ENCODE assay signal across 1 cellular context in the genomic region with DNA sequence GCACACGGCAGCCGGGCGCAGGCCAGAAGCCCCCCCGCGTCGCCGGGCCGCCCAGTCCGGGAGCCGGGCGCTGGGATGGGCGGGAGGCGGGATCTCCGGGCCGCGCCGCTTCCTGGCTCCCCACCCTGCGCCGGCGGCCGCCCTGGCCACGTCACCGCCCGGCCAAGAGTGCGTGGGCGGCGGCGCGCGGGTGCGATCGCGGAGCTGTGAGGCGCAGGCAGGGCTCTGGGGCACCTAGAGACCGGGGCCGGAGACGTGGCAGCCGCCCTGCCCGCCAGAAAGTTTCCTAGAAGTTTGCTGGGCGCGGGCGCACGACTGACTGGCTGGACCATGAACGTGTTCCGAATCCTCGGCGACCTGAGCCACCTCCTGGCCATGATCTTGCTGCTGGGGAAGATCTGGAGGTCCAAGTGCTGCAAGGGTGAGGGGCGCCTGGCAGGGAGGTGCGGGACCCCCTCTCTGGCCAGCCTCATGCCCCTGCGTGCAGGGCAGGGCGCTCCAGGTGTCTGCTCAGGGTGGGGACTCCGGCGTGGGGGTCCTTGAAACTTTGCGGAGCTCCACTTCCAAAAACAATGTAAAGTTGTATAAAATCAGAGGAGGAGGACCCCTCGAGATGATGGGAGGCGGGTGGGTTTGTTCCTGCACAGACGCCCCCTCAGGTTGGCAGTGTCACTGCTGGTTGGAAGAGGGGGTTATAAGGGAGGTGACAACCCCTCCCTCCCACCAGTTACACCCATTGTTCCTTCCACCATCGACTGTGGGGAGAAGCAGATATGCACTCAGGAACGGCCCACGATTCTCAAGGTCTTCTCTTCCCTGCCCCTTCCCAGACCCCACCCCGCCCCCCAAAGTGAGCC.
A peak's percentile ranks its signal among the peaks of the same experiment; 100 is the strongest.
TF ChIP-seq lines count a peak whose summit lies in the region.

A gene (plus strand): TSS at position 193 of the 857 bp plus-strand sequence. CDS start 138 bp downstream, at position 331.

TF ChIP-seq in K562, 482 proteins besides CTCF, POLR2A, EP300 and RAD21 (continued from another document):
- TF ChIP-seq, protein P1, sequence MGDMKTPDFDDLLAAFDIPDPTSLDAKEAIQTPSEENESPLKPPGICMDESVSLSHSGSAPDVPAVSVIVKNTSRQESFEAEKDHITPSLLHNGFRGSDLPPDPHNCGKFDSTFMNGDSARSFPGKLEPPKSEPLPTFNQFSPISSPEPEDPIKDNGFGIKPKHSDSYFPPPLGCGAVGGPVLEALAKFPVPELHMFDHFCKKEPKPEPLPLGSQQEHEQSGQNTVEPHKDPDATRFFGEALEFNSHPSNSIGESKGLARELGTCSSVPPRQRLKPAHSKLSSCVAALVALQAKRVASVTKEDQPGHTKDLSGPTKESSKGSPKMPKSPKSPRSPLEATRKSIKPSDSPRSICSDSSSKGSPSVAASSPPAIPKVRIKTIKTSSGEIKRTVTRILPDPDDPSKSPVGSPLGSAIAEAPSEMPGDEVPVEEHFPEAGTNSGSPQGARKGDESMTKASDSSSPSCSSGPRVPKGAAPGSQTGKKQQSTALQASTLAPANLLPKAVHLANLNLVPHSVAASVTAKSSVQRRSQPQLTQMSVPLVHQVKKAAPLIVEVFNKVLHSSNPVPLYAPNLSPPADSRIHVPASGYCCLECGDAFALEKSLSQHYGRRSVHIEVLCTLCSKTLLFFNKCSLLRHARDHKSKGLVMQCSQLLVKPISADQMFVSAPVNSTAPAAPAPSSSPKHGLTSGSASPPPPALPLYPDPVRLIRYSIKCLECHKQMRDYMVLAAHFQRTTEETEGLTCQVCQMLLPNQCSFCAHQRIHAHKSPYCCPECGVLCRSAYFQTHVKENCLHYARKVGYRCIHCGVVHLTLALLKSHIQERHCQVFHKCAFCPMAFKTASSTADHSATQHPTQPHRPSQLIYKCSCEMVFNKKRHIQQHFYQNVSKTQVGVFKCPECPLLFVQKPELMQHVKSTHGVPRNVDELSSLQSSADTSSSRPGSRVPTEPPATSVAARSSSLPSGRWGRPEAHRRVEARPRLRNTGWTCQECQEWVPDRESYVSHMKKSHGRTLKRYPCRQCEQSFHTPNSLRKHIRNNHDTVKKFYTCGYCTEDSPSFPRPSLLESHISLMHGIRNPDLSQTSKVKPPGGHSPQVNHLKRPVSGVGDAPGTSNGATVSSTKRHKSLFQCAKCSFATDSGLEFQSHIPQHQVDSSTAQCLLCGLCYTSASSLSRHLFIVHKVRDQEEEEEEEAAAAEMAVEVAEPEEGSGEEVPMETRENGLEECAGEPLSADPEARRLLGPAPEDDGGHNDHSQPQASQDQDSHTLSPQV (IDR thresholded peaks at IDR 0.05): peak; percentile 61; the same call in 1 of the 2 replicates
- TF ChIP-seq DNMT1 (IDR thresholded peaks at IDR 0.05) (no peak), MAZ (CRISPR knock-in tag; conservative IDR thresholded peaks at IDR 0.05 in 1 of 2, IDR thresholded peaks at IDR 0.05 in 1 of 2) (peak; percentile 33 to 65; a peak in 2 of 4 replicates), YY1 (IDR thresholded peaks at IDR 0.05; ENCODE audit: borderline replicate concordance in 1 of 3, control insufficient read depth in 1 of 3, extremely low read depth in 1 of 3, insufficient read depth in 3 of 3, insufficient read length in 1 of 3, insufficient replicate concordance in 2 of 3, low read depth in 1 of 3, low read length in 2 of 3) (peak in 1 of 3 experiments; percentile 53)
- TF ChIP-seq, protein P2, sequence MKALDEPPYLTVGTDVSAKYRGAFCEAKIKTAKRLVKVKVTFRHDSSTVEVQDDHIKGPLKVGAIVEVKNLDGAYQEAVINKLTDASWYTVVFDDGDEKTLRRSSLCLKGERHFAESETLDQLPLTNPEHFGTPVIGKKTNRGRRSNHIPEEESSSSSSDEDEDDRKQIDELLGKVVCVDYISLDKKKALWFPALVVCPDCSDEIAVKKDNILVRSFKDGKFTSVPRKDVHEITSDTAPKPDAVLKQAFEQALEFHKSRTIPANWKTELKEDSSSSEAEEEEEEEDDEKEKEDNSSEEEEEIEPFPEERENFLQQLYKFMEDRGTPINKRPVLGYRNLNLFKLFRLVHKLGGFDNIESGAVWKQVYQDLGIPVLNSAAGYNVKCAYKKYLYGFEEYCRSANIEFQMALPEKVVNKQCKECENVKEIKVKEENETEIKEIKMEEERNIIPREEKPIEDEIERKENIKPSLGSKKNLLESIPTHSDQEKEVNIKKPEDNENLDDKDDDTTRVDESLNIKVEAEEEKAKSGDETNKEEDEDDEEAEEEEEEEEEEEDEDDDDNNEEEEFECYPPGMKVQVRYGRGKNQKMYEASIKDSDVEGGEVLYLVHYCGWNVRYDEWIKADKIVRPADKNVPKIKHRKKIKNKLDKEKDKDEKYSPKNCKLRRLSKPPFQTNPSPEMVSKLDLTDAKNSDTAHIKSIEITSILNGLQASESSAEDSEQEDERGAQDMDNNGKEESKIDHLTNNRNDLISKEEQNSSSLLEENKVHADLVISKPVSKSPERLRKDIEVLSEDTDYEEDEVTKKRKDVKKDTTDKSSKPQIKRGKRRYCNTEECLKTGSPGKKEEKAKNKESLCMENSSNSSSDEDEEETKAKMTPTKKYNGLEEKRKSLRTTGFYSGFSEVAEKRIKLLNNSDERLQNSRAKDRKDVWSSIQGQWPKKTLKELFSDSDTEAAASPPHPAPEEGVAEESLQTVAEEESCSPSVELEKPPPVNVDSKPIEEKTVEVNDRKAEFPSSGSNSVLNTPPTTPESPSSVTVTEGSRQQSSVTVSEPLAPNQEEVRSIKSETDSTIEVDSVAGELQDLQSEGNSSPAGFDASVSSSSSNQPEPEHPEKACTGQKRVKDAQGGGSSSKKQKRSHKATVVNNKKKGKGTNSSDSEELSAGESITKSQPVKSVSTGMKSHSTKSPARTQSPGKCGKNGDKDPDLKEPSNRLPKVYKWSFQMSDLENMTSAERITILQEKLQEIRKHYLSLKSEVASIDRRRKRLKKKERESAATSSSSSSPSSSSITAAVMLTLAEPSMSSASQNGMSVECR (CRISPR knock-in tag; IDR thresholded peaks at IDR 0.05): peak; percentile 57; the same call in 1 of the 2 replicates
TF ChIP-seq in K562: peak in this region for 52.
